ENCODE assay signal across 25 cellular contexts in the genomic region with DNA sequence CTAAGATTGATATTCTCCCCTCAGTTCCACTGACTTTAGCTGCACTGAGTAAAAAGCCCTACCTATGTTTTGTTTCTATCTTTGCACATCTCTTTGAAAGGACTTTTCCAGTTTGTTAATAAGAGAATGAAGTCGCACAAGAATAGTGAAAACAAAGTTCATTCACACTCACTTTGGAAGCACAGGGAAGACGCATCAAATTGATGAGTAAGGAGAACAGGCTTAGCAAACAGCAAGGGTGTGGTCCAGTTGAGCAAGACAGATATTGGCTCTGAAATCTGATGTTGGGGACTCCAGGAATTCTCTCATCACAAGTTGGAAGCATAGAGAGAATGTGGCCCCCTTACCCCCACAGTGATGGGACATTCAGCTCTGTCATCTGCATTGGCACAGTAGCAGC.
DNase-seq lines count a peak whose midpoint lies in the region; ATAC-seq, FAIRE-seq and TF ChIP-seq lines count a peak whose summit lies in the region.
"Had no signal": no experiment of that assay in that cellular context is flagged by ENCODE, and none has a peak within 500 bp of the region (broad histone marks: within the 10 kb centered on the region; RNA-seq: fewer than 3 reads in every experiment).

No MANE protein-coding gene starts in this region.

- no peaks in the 10 kb centered on the region for H3K27me3 Mint-ChIP-seq in osteocyte (ENCODE audit: unreplicated experiment)
- H3K27me3 Mint-ChIP-seq in activated CD8-positive, alpha-beta T cell treated with anti-CD3 and anti-CD28 coated beads, Interleukin-2, amount 10 ng/mL, durations not matched to agents 7 days and 5 days (ENCODE audit: low read depth) = no peaks in the 10 kb centered on the region
- H3K27me3 Mint-ChIP-seq: CD4-positive, CD25-positive, alpha-beta regulatory T cell; IgD-negative memory B cell had no signal

- H3K4me1 Mint-ChIP-seq in osteocyte (ENCODE audit: unreplicated experiment) = peaks cover 44% of the 10 kb centered on the region
- H3K4me1 Mint-ChIP-seq in activated CD8-positive, alpha-beta T cell treated with anti-CD3 and anti-CD28 coated beads, Interleukin-2, amount 10 ng/mL, durations not matched to agents 7 days and 5 days (ENCODE audit: low read depth) = no peaks in the 10 kb centered on the region
- H3K4me1 Mint-ChIP-seq: CD4-positive, CD25-positive, alpha-beta regulatory T cell had no signal

- no peak overlapping the region for H2AFZ ChIP-seq in HepG2 (ENCODE audit: low read length)

- TF ChIP-seq CTCF in HepG2 (CRISPR knock-in tag; IDR thresholded peaks at IDR 0.05) (no peak), right lobe of liver (IDR thresholded peaks at IDR 0.05) (no peak), epithelial cell of esophagus (IDR thresholded peaks at IDR 0.05; ENCODE audit: insufficient read depth, low read depth, low read length, missing control alignments) (no peak), osteocyte (IDR thresholded peaks at IDR 0.05) (no peak)

- no peak for TF ChIP-seq RAD21 in HepG2 (CRISPR knock-in tag; IDR thresholded peaks at IDR 0.05)

- 3% methylated on average over 2 of the region's 2 CpGs for WGBS in HepG2 (ENCODE audit: low lambda C conversion rate)
- WGBS in right lobe of liver (ENCODE audit: insufficient coverage, low coverage, low lambda C conversion rate, missing lambda C conversion rate) = 55% methylated on average over 2 of the region's 2 CpGs

- DNase-seq in HepG2 (ENCODE audit: low spot score) = no peak
- no peak for DNase-seq in right lobe of liver
- peak; percentile 49 for DNase-seq in epithelial cell of esophagus (ENCODE audit: low read depth)
- no peak for DNase-seq in osteocyte (ENCODE audit: extremely low spot score, unreplicated experiment)
- DNase-seq in C1 segment of cervical spinal cord (lab: John Stamatoyannopoulos, UW) = no peak
- no peak for DNase-seq in activated CD8-positive, alpha-beta T cell treated with anti-CD3 and anti-CD28 coated beads, Interleukin-2, amount 10 ng/mL, durations not matched to agents 7 days and 5 days
- DNase-seq in midbrain (lab: John Stamatoyannopoulos, UW) = no peak
- DNase-seq: CD4-positive, CD25-positive, alpha-beta regulatory T cell; GOT3; HFFc6; MM.1S; NCI-H1048; NCI-H1417; NCI-H1694; NCI-H2081; NCI-H2227 treated with DMSO at 0.1 percent for 48 hours; NCI-H526 treated with DMSO at 0.1 percent for 48 hours; RPMI8226; SHP77 treated with DMSO at 0.1 percent for 48 hours had no signal

- no TSS peak for BruUV-seq in HepG2 (replicated peaks; lab: Mats Ljungman, UMichigan)

- H3K4me1 ChIP-seq in HepG2 (ENCODE audit: insufficient read depth, low read length) (no peaks in the 10 kb centered on the region), right lobe of liver (no peaks in the 10 kb centered on the region)
- H3K4me1 ChIP-seq: HAP-1 had no signal

- H3K27ac Mint-ChIP-seq in osteocyte (ENCODE audit: unreplicated experiment) = peak overlapping the region; percentile 29
- no peak overlapping the region for H3K27ac Mint-ChIP-seq in activated CD8-positive, alpha-beta T cell treated with anti-CD3 and anti-CD28 coated beads, Interleukin-2, amount 10 ng/mL, durations not matched to agents 7 days and 5 days
- H3K27ac Mint-ChIP-seq: CD4-positive, CD25-positive, alpha-beta regulatory T cell; HFFc6; IgD-negative memory B cell had no signal

- in situ Hi-C loops in HepG2 (cut with HindIII; ENCODE audit: extremely low pct_ligation_motif_present, low pct_unique_long_range_greater_than_20kb) = no loop called here

- intact Hi-C loops in HepG2 (cut with micrococcal nuclease; ENCODE audit: unreplicated experiment) = no loop called here
- intact Hi-C loops in right lobe of liver (cut with DNase I) = no loop called here

- no peaks in the 10 kb centered on the region for H3K36me3 Mint-ChIP-seq in osteocyte (ENCODE audit: unreplicated experiment)
- H3K36me3 Mint-ChIP-seq in activated CD8-positive, alpha-beta T cell treated with anti-CD3 and anti-CD28 coated beads, Interleukin-2, amount 10 ng/mL, durations not matched to agents 7 days and 5 days (ENCODE audit: low read depth) = no peaks in the 10 kb centered on the region
- H3K36me3 Mint-ChIP-seq: CD4-positive, CD25-positive, alpha-beta regulatory T cell; IgD-negative memory B cell had no signal

- H3K4me3 ChIP-seq in HepG2 (replicated peaks in 1 of 3; ENCODE audit: insufficient read depth in 1 of 3, low read depth in 2 of 3, low read length in 3 of 3) (no peak overlapping the region), right lobe of liver (no peak overlapping the region), epithelial cell of esophagus (ENCODE audit: low read length) (no peak overlapping the region)
- H3K4me3 ChIP-seq: HAP-1 had no signal

- no peak overlapping the region for H3K4me3 Mint-ChIP-seq in osteocyte (ENCODE audit: unreplicated experiment)
- no peak overlapping the region for H3K4me3 Mint-ChIP-seq in activated CD8-positive, alpha-beta T cell treated with anti-CD3 and anti-CD28 coated beads, Interleukin-2, amount 10 ng/mL, durations not matched to agents 7 days and 5 days
- H3K4me3 Mint-ChIP-seq: CD4-positive, CD25-positive, alpha-beta regulatory T cell; HFFc6; IgD-negative memory B cell had no signal

- peaks cover 50% of the 10 kb centered on the region for H3K9me3 ChIP-seq in HepG2 (ENCODE audit: low read length)
- no peaks in the 10 kb centered on the region for H3K9me3 ChIP-seq in right lobe of liver
- H3K9me3 ChIP-seq: HAP-1 had no signal

- H3K79me2 ChIP-seq in HepG2 (ENCODE audit: insufficient read depth, low read length) = no peaks in the 10 kb centered on the region

- H3K36me3 ChIP-seq in HepG2 (replicated peaks in 1 of 2; ENCODE audit: control insufficient read depth in 1 of 2, insufficient read depth in 2 of 2, low read length in 2 of 2) = no peaks in the 10 kb centered on the region
- H3K36me3 ChIP-seq in right lobe of liver = no peaks in the 10 kb centered on the region
- H3K36me3 ChIP-seq: HAP-1 had no signal

- TF ChIP-seq EP300 in HepG2 (IDR thresholded peaks at IDR 0.05; ENCODE audit: low read depth in 2 of 2, low read length in 2 of 2) (no peak), HepG2 (CRISPR knock-in tag; IDR thresholded peaks at IDR 0.05; ENCODE audit: borderline replicate concordance) (no peak)

- FAIRE-seq in HepG2 (lab: Jason Lieb, UNC) = no peak
- FAIRE-seq: D721Med, GM18507 had no signal

- ATAC-seq in HepG2 (no peak), right lobe of liver (no peak)
- no peak for ATAC-seq in activated CD8-positive, alpha-beta T cell treated with anti-CD3 and anti-CD28 coated beads, Interleukin-2, amount 10 ng/mL, durations not matched to agents 7 days and 5 days

- POLR2A ChIA-PET in HepG2 (lab: Yijun Ruan, JAX) = no interaction called here
- POLR2A ChIA-PET in activated CD8-positive, alpha-beta T cell treated with anti-CD3 and anti-CD28 coated beads, Interleukin-2, amount 10 ng/mL, durations not matched to agents 7 days and 5 days (lab: Charles Lee) = no interaction called here

- H3K9me3 Mint-ChIP-seq in osteocyte (ENCODE audit: unreplicated experiment) = peaks cover 8% of the 10 kb centered on the region
- peaks cover 20% of the 10 kb centered on the region for H3K9me3 Mint-ChIP-seq in activated CD8-positive, alpha-beta T cell treated with anti-CD3 and anti-CD28 coated beads, Interleukin-2, amount 10 ng/mL, durations not matched to agents 7 days and 5 days (ENCODE audit: insufficient read depth)
- H3K9me3 Mint-ChIP-seq: HFFc6 had no signal

- TF ChIP-seq POLR2A in HepG2 (IDR thresholded peaks at IDR 0.05; ENCODE audit: insufficient read depth in 1 of 2, low read depth in 2 of 2, low read length in 2 of 2) (no peak), right lobe of liver (IDR thresholded peaks at IDR 0.05) (no peak)

- H3K9ac ChIP-seq in HepG2 (ENCODE audit: insufficient read depth, low read depth, low read length) = no peak overlapping the region
- H3K9ac ChIP-seq: KMS-11 had no signal

- CTCF ChIA-PET in HepG2 (lab: Yijun Ruan, JAX; ENCODE audit: low intra/inter-chr PET ratio, low total read pairs) = no interaction called here
- CTCF ChIA-PET in activated CD8-positive, alpha-beta T cell treated with anti-CD3 and anti-CD28 coated beads, Interleukin-2, amount 10 ng/mL, durations not matched to agents 7 days and 5 days (lab: Charles Lee) = no interaction called here

- no peaks in the 10 kb centered on the region for H4K20me1 ChIP-seq in HepG2 (ENCODE audit: insufficient read depth, low read length)

- H3K27me3 ChIP-seq in HepG2 (ENCODE audit: control insufficient read depth in 1 of 2, insufficient read depth in 2 of 2, low read length in 2 of 2) = no peaks in the 10 kb centered on the region
- no peaks in the 10 kb centered on the region for H3K27me3 ChIP-seq in right lobe of liver

- no peak overlapping the region for H3K4me2 ChIP-seq in HepG2 (ENCODE audit: low read depth, low read length)
- H3K4me2 ChIP-seq: KMS-11 had no signal

- H3K27ac ChIP-seq in HepG2 (ENCODE audit: extremely low read length, insufficient read depth, low read length) = no peak overlapping the region
- no peak overlapping the region for H3K27ac ChIP-seq in right lobe of liver
- H3K27ac ChIP-seq: 22Rv1, KMS-11 had no signal

TF ChIP-seq in HepG2, 621 proteins besides CTCF, POLR2A, EP300 and RAD21 (continues in another document):
- TF ChIP-seq ZNF460 (CRISPR knock-in tag; IDR thresholded peaks at IDR 0.05; ENCODE audit: borderline replicate concordance) = no peak
- TF ChIP-seq SSRP1 (CRISPR knock-in tag; IDR thresholded peaks at IDR 0.05) = no peak
- no peak for TF ChIP-seq MTA1 (CRISPR knock-in tag; IDR thresholded peaks at IDR 0.05; ENCODE audit: borderline replicate concordance)
- TF ChIP-seq TP53 (CRISPR knock-in tag; conservative IDR thresholded peaks at IDR 0.05) = no peak
- TF ChIP-seq ZNF275 (CRISPR knock-in tag; IDR thresholded peaks at IDR 0.05; ENCODE audit: borderline replicate concordance) = no peak
- no peak for TF ChIP-seq IRF2 (CRISPR knock-in tag; IDR thresholded peaks at IDR 0.05)
- TF ChIP-seq MAFK (conservative IDR thresholded peaks at IDR 0.05 in 1 of 2, IDR thresholded peaks at IDR 0.05 in 1 of 2; ENCODE audit: low read length in 2 of 2) = peak in 1 of 2 experiments; percentile 31; a peak in 2 of 4 replicates
